8 cellular contexts compared by ENCODE assay signal in the genomic region with DNA sequence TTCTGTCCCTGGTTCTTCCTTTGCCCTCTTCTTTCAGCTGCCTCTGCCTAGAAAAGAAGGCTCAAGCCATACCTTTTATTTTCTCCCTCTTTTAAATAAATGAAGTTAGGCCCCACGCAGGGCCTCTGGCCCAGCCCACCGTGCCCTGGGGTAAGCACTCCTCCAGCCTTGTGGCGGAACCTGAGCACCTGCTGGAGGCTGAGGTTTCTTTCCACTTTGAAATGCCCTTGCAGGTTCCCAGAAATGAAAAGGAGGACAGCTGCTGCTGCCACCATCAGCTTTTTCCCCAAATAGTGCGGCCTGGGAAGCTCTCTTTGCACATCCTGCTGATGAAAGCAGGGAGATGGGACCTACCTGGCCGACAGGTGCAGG.
DNase-seq lines count a peak whose midpoint lies in the region; ATAC-seq and TF ChIP-seq lines count a peak whose summit lies in the region.

No MANE protein-coding gene starts in this region.

- peaks cover 68% of the 10 kb centered on the region for H3K4me1 Mint-ChIP-seq in activated CD4-positive, alpha-beta T cell treated with anti-CD3 and anti-CD28 coated beads for 36 hours

- H3K9me3 Mint-ChIP-seq in activated CD4-positive, alpha-beta T cell treated with anti-CD3 and anti-CD28 coated beads for 36 hours (ENCODE audit: low read depth): no peaks in the 10 kb centered on the region

- H3K27ac ChIP-seq in colonic mucosa (peak overlapping the region; percentile 0), smooth muscle cell (ENCODE audit: low read depth) (no peak overlapping the region)

- peaks cover 5% of the 10 kb centered on the region for H3F3A ChIP-seq in smooth muscle cell (ENCODE audit: low read depth)

- no peak overlapping the region for H2AFZ ChIP-seq in smooth muscle cell (ENCODE audit: low read depth)

- WGBS in smooth muscle cell (ENCODE audit: low lambda C conversion rate): 92% methylated on average over 5 of the region's 5 CpGs

- peaks cover 3% of the 10 kb centered on the region for H3K36me3 Mint-ChIP-seq in activated CD4-positive, alpha-beta T cell treated with anti-CD3 and anti-CD28 coated beads for 36 hours (ENCODE audit: low read depth)

- CTCF ChIA-PET in activated CD4-positive, alpha-beta T cell treated with anti-CD3 and anti-CD28 coated beads for 36 hours (lab: Charles Lee): no interaction called here
- CTCF ChIA-PET in GM10248 (lab: Yijun Ruan, JAX): interaction anchor here (1.4 to 3.0 kb wide), 5 partner anchors 7 to 363 kb away, joined by 3 to 20 read pairs (median 4); no protein-coding TSS in a partner anchor

- POLR2A ChIA-PET in activated CD4-positive, alpha-beta T cell treated with anti-CD3 and anti-CD28 coated beads for 36 hours (lab: Charles Lee): interaction anchor here (0.6 kb wide), 1 partner anchor 339 kb away, joined by 3 read pairs; no protein-coding TSS in a partner anchor
- POLR2A ChIA-PET in GM10248 (lab: Yijun Ruan, JAX): no interaction called here

- H4K20me1 ChIP-seq in smooth muscle cell (ENCODE audit: low read depth): no peaks in the 10 kb centered on the region

- DNase-seq in activated CD4-positive, alpha-beta T cell treated with anti-CD3 and anti-CD28 coated beads for 36 hours: no peak
- no peak for DNase-seq in activated CD4-positive, alpha-beta T cell treated with anti-CD3 and anti-CD28 coated beads for 48 hours
- DNase-seq in colonic mucosa (no peak), smooth muscle cell (lab: John Stamatoyannopoulos, UW; ENCODE audit: unreplicated experiment) (no peak), UCSD-AML1 (lab: John Stamatoyannopoulos, UW; ENCODE audit: unreplicated experiment) (no peak), GM10248 (ENCODE audit: extremely low spot score) (no peak)

- no peak for ATAC-seq in activated CD4-positive, alpha-beta T cell treated with anti-CD3 and anti-CD28 coated beads for 36 hours
- ATAC-seq in HG03439 (IDR thresholded peaks at IDR 0.05; ENCODE audit: unreplicated experiment): peak; percentile 31
- ATAC-seq in GM18519 (IDR thresholded peaks at IDR 0.05; ENCODE audit: low FRiP score, unreplicated experiment): no peak

- H3K4me2 ChIP-seq in smooth muscle cell: peak overlapping the region; percentile 46

- H3K4me1 ChIP-seq in colonic mucosa: peaks cover 29% of the 10 kb centered on the region
- peaks cover 25% of the 10 kb centered on the region for H3K4me1 ChIP-seq in smooth muscle cell (ENCODE audit: low read depth)

- H3K4me3 Mint-ChIP-seq in activated CD4-positive, alpha-beta T cell treated with anti-CD3 and anti-CD28 coated beads for 36 hours: peak overlapping the region; percentile 22

- H3K36me3 ChIP-seq in colonic mucosa (no peaks in the 10 kb centered on the region), smooth muscle cell (ENCODE audit: low read depth) (no peaks in the 10 kb centered on the region)

- TF ChIP-seq CTCF in colonic mucosa (IDR thresholded peaks at IDR 0.05): no peak
- no peak for TF ChIP-seq CTCF in smooth muscle cell (IDR thresholded peaks at IDR 0.05; ENCODE audit: borderline replicate concordance, insufficient read depth, poor library complexity, severe bottlenecking)
- no peak for TF ChIP-seq CTCF in GM10248 (IDR thresholded peaks at IDR 0.05; ENCODE audit: control extremely low read depth, extremely low read depth, low read depth, missing control alignments)

- H3K27ac Mint-ChIP-seq in activated CD4-positive, alpha-beta T cell treated with anti-CD3 and anti-CD28 coated beads for 36 hours: peak overlapping the region; percentile 97

- H3K4me3 ChIP-seq in colonic mucosa (no peak overlapping the region), smooth muscle cell (no peak overlapping the region)

- intact Hi-C loops in activated CD4-positive, alpha-beta T cell treated with anti-CD3 and anti-CD28 coated beads for 36 hours (cut with DNase I, micrococcal nuclease): loop anchor here (2.0 to 5.0 kb wide), 4 partner anchors 65 to 349 kb away; partner anchors contain the start of gene MSI2 (in 1 of the 2)
- intact Hi-C loops in colonic mucosa (cut with DNase I): loop anchor here (10.0 kb wide), 1 partner anchor 139 kb away; the partner anchor contains the start of gene CCDC182

- H3K27me3 Mint-ChIP-seq in activated CD4-positive, alpha-beta T cell treated with anti-CD3 and anti-CD28 coated beads for 36 hours: no peaks in the 10 kb centered on the region

- peak overlapping the region in 1 of 2 donors; percentile 79 for H3K9ac ChIP-seq in colonic mucosa (ENCODE audit: low read depth in 2 of 2, low read length in 2 of 2)
- no peak overlapping the region for H3K9ac ChIP-seq in smooth muscle cell (ENCODE audit: low read depth)

- H3K27me3 ChIP-seq in colonic mucosa: no peaks in the 10 kb centered on the region
- H3K27me3 ChIP-seq in smooth muscle cell (ENCODE audit: low read depth): no peaks in the 10 kb centered on the region

- H3K79me2 ChIP-seq in smooth muscle cell (ENCODE audit: low read depth): no peaks in the 10 kb centered on the region

- H3K9me3 ChIP-seq in colonic mucosa (no peaks in the 10 kb centered on the region), smooth muscle cell (replicated peaks; ENCODE audit: low read depth) (no peaks in the 10 kb centered on the region)
